In the genomic region with DNA sequence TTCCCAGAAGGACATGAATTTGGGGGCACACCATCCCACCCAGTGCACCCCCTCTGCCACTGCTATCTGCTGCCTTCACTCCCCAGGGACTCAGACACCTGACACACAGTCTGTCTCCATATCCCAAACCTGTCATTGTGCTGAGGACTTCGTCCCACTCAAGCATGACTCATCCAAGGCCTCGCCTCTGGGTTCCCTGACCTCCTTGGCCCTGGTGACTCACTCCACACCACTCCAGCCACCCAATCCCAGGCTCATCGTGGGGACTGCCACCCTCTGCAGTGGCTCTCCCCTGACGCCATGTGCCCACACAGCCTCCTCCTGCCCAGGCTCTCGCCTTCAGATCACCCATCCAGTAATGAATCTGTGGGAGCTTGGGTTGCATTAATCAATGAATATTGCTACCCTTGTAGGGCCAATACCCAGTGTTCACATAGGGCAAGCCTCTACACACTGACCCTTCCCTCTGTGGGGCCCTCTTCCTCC, we compare ENCODE assay signal across 1 cellular context.
A peak's percentile ranks its signal among the peaks of the same experiment; 100 is the strongest.
TF ChIP-seq lines count a peak whose summit lies in the region.

No MANE protein-coding gene starts in this region.

TF ChIP-seq in K562, 482 proteins besides CTCF, POLR2A, EP300 and RAD21 (continued from another document and continues in another):
- no peak for TF ChIP-seq NCOA2 (IDR thresholded peaks at IDR 0.05; ENCODE audit: partially characterized antibody in 2 of 2)
- no peak for TF ChIP-seq RFX5 (IDR thresholded peaks at IDR 0.05; ENCODE audit: low read depth, low read length)
- no peak for TF ChIP-seq ZNF77 (CRISPR knock-in tag; IDR thresholded peaks at IDR 0.05)
- no peak for TF ChIP-seq BRD9 (IDR thresholded peaks at IDR 0.05; ENCODE audit: low read depth, partially characterized antibody)
- TF ChIP-seq SETDB1 (IDR thresholded peaks at IDR 0.05; ENCODE audit: low read length): no peak
- TF ChIP-seq, protein P1, sequence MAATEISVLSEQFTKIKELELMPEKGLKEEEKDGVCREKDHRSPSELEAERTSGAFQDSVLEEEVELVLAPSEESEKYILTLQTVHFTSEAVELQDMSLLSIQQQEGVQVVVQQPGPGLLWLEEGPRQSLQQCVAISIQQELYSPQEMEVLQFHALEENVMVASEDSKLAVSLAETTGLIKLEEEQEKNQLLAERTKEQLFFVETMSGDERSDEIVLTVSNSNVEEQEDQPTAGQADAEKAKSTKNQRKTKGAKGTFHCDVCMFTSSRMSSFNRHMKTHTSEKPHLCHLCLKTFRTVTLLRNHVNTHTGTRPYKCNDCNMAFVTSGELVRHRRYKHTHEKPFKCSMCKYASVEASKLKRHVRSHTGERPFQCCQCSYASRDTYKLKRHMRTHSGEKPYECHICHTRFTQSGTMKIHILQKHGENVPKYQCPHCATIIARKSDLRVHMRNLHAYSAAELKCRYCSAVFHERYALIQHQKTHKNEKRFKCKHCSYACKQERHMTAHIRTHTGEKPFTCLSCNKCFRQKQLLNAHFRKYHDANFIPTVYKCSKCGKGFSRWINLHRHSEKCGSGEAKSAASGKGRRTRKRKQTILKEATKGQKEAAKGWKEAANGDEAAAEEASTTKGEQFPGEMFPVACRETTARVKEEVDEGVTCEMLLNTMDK (IDR thresholded peaks at IDR 0.05; ENCODE audit: borderline replicate concordance, insufficient read depth, low read depth, low read length, poor library complexity, severe bottlenecking): no peak
- peak; percentile 92 for TF ChIP-seq MTA3 (IDR thresholded peaks at IDR 0.05; ENCODE audit: borderline replicate concordance)
- no peak for TF ChIP-seq NFE2L1 (tag; IDR thresholded peaks at IDR 0.05; ENCODE audit: borderline replicate concordance, low read depth)
- TF ChIP-seq, protein P2, sequence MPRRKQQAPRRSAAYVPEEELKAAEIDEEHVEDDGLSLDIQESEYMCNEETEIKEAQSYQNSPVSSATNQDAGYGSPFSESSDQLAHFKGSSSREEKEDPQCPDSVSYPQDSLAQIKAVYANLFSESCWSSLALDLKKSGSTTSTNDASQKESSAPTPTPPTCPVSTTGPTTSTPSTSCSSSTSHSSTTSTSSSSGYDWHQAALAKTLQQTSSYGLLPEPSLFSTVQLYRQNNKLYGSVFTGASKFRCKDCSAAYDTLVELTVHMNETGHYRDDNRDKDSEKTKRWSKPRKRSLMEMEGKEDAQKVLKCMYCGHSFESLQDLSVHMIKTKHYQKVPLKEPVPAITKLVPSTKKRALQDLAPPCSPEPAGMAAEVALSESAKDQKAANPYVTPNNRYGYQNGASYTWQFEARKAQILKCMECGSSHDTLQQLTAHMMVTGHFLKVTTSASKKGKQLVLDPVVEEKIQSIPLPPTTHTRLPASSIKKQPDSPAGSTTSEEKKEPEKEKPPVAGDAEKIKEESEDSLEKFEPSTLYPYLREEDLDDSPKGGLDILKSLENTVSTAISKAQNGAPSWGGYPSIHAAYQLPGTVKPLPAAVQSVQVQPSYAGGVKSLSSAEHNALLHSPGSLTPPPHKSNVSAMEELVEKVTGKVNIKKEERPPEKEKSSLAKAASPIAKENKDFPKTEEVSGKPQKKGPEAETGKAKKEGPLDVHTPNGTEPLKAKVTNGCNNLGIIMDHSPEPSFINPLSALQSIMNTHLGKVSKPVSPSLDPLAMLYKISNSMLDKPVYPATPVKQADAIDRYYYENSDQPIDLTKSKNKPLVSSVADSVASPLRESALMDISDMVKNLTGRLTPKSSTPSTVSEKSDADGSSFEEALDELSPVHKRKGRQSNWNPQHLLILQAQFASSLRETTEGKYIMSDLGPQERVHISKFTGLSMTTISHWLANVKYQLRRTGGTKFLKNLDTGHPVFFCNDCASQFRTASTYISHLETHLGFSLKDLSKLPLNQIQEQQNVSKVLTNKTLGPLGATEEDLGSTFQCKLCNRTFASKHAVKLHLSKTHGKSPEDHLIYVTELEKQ (CRISPR knock-in tag; IDR thresholded peaks at IDR 0.05): no peak
- TF ChIP-seq ZNF316 (IDR thresholded peaks at IDR 0.05): 0 out of 2 replicates have a peak, but pooled peaks have one; percentile 36
- no peak for TF ChIP-seq ASH1L (IDR thresholded peaks at IDR 0.05; ENCODE audit: borderline replicate concordance, low read depth, partially characterized antibody)
- TF ChIP-seq TCF7L2 (IDR thresholded peaks at IDR 0.05; ENCODE audit: low read depth, low read length): no peak
- TF ChIP-seq BACH1 (tag; IDR thresholded peaks at IDR 0.05): no peak
- TF ChIP-seq TAL1 (IDR thresholded peaks at IDR 0.05): peak; percentile 26; the same call in 1 of the 2 replicates
- no peak for TF ChIP-seq PHB (CRISPR knock-in tag; IDR thresholded peaks at IDR 0.05)
- no peak for TF ChIP-seq SAP30 (IDR thresholded peaks at IDR 0.05; ENCODE audit: borderline replicate concordance, insufficient read depth, low read depth, low read length, poor library complexity, severe bottlenecking)
- no peak; the same call in 1 of the 2 replicates for TF ChIP-seq DIDO1 (tag; IDR thresholded peaks at IDR 0.05; ENCODE audit: low read depth)
- TF ChIP-seq MEIS2 (IDR thresholded peaks at IDR 0.05; ENCODE audit: partially characterized antibody): peak; percentile 87
- TF ChIP-seq PHB2 (IDR thresholded peaks at IDR 0.05; ENCODE audit: low read depth): no peak
- TF ChIP-seq ZNF707 (CRISPR knock-in tag; conservative IDR thresholded peaks at IDR 0.05): no peak
- TF ChIP-seq, protein P3, sequence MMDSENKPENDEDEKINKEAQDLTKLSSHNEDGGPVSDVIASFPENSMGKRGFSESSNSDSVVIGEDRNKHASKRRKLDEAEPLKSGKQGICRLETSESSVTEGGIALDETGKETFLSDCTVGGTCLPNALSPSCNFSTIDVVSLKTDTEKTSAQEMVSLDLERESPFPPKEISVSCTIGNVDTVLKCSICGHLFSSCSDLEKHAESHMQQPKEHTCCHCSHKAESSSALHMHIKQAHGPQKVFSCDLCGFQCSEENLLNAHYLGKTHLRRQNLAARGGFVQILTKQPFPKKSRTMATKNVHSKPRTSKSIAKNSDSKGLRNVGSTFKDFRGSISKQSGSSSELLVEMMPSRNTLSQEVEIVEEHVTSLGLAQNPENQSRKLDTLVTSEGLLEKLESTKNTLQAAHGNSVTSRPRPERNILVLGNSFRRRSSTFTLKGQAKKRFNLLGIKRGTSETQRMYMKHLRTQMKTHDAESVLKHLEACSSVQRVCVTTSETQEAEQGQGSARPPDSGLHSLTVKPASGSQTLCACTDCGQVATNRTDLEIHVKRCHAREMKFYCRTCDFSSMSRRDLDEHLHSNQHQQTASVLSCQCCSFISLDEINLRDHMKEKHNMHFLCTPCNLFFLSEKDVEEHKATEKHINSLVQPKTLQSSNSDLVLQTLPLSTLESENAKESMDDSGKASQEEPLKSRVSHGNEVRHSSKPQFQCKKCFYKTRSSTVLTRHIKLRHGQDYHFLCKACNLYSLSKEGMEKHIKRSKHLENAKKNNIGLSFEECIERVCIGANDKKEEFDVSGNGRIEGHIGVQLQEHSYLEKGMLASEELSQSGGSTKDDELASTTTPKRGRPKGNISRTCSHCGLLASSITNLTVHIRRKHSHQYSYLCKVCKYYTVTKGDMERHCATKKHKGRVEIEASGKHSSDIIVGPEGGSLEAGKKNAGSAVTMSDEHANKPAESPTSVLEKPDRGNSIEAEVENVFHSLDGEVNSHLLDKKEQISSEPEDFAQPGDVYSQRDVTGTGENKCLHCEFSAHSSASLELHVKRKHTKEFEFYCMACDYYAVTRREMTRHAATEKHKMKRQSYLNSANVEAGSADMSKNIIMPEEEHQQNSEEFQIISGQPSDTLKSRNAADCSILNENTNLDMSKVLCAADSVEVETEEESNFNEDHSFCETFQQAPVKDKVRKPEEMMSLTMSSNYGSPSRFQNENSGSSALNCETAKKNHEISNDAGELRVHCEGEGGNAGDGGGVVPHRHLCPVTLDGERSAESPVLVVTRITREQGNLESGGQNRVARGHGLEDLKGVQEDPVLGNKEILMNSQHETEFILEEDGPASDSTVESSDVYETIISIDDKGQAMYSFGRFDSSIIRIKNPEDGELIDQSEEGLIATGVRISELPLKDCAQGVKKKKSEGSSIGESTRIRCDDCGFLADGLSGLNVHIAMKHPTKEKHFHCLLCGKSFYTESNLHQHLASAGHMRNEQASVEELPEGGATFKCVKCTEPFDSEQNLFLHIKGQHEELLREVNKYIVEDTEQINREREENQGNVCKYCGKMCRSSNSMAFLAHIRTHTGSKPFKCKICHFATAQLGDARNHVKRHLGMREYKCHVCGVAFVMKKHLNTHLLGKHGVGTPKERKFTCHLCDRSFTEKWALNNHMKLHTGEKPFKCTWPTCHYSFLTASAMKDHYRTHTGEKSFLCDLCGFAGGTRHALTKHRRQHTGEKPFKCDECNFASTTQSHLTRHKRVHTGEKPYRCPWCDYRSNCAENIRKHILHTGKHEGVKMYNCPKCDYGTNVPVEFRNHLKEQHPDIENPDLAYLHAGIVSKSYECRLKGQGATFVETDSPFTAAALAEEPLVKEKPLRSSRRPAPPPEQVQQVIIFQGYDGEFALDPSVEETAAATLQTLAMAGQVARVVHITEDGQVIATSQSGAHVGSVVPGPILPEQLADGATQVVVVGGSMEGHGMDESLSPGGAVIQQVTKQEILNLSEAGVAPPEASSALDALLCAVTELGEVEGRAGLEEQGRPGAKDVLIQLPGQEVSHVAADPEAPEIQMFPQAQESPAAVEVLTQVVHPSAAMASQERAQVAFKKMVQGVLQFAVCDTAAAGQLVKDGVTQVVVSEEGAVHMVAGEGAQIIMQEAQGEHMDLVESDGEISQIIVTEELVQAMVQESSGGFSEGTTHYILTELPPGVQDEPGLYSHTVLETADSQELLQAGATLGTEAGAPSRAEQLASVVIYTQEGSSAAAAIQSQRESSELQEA (IDR thresholded peaks at IDR 0.05; ENCODE audit: low read depth): no peak
- no peak for TF ChIP-seq TSC22D4 (tag; IDR thresholded peaks at IDR 0.05)
- TF ChIP-seq ZC3H4 (CRISPR knock-in tag; IDR thresholded peaks at IDR 0.05; ENCODE audit: borderline replicate concordance): no peak
- TF ChIP-seq GABPA (tag; conservative IDR thresholded peaks at IDR 0.05; ENCODE audit: low read depth): no peak
- TF ChIP-seq, protein P4, sequence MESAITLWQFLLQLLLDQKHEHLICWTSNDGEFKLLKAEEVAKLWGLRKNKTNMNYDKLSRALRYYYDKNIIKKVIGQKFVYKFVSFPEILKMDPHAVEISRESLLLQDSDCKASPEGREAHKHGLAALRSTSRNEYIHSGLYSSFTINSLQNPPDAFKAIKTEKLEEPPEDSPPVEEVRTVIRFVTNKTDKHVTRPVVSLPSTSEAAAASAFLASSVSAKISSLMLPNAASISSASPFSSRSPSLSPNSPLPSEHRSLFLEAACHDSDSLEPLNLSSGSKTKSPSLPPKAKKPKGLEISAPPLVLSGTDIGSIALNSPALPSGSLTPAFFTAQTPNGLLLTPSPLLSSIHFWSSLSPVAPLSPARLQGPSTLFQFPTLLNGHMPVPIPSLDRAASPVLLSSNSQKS (CRISPR knock-in tag; IDR thresholded peaks at IDR 0.05): no peak
- TF ChIP-seq, protein P5, sequence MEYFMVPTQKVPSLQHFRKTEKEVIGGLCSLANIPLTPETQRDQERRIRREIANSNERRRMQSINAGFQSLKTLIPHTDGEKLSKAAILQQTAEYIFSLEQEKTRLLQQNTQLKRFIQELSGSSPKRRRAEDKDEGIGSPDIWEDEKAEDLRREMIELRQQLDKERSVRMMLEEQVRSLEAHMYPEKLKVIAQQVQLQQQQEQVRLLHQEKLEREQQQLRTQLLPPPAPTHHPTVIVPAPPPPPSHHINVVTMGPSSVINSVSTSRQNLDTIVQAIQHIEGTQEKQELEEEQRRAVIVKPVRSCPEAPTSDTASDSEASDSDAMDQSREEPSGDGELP (CRISPR knock-in tag; IDR thresholded peaks at IDR 0.05; ENCODE audit: borderline replicate concordance): peak; percentile 64; the same call in 1 of the 2 replicates
- TF ChIP-seq, protein P6, sequence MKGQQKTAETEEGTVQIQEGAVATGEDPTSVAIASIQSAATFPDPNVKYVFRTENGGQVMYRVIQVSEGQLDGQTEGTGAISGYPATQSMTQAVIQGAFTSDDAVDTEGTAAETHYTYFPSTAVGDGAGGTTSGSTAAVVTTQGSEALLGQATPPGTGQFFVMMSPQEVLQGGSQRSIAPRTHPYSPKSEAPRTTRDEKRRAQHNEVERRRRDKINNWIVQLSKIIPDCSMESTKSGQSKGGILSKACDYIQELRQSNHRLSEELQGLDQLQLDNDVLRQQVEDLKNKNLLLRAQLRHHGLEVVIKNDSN (CRISPR knock-in tag; IDR thresholded peaks at IDR 0.05): peak; percentile 71
- no peak for TF ChIP-seq HNRNPH1 (optimal IDR thresholded peaks at IDR 0.05; ENCODE audit: low read depth, low read length)
- no peak for TF ChIP-seq HMG20A (CRISPR knock-in tag; conservative IDR thresholded peaks at IDR 0.05)
- peak; percentile 62; the same call in 1 of the 2 replicates for TF ChIP-seq MYC (IDR thresholded peaks at IDR 0.05; ENCODE audit: low read depth, low read length)
- no peak for TF ChIP-seq MYC (CRISPR knock-in tag; IDR thresholded peaks at IDR 0.05; ENCODE audit: borderline replicate concordance, low read depth)
- no peak for TF ChIP-seq ZC3H11A (IDR thresholded peaks at IDR 0.05; ENCODE audit: low read depth, low read length)
- no peak for TF ChIP-seq FOXK1 (CRISPR knock-in tag; IDR thresholded peaks at IDR 0.05; ENCODE audit: borderline replicate concordance)
- TF ChIP-seq ZNF436 (CRISPR knock-in tag; IDR thresholded peaks at IDR 0.05): no peak
- no peak for TF ChIP-seq RFX7 (CRISPR knock-in tag; IDR thresholded peaks at IDR 0.05)
- no peak for TF ChIP-seq NCOA6 (IDR thresholded peaks at IDR 0.05)
- no peak for TF ChIP-seq RBM14 (IDR thresholded peaks at IDR 0.05; ENCODE audit: borderline replicate concordance, insufficient read depth, low read depth, low read length)
- TF ChIP-seq ZNF253 (CRISPR knock-in tag; conservative IDR thresholded peaks at IDR 0.05): no peak
- peak; percentile 88; the same call in 1 of the 2 replicates for TF ChIP-seq HDAC2 (IDR thresholded peaks at IDR 0.05)
- TF ChIP-seq, protein P7, sequence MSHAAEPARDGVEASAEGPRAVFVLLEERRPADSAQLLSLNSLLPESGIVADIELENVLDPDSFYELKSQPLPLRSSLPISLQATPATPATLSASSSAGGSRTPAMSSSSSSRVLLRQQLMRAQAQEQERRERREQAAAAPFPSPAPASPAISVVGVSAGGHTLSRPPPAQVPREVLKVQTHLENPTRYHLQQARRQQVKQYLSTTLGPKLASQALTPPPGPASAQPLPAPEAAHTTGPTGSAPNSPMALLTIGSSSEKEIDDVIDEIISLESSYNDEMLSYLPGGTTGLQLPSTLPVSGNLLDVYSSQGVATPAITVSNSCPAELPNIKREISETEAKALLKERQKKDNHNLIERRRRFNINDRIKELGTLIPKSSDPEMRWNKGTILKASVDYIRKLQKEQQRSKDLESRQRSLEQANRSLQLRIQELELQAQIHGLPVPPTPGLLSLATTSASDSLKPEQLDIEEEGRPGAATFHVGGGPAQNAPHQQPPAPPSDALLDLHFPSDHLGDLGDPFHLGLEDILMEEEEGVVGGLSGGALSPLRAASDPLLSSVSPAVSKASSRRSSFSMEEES (CRISPR knock-in tag; IDR thresholded peaks at IDR 0.05): no peak
